In the genomic region with DNA sequence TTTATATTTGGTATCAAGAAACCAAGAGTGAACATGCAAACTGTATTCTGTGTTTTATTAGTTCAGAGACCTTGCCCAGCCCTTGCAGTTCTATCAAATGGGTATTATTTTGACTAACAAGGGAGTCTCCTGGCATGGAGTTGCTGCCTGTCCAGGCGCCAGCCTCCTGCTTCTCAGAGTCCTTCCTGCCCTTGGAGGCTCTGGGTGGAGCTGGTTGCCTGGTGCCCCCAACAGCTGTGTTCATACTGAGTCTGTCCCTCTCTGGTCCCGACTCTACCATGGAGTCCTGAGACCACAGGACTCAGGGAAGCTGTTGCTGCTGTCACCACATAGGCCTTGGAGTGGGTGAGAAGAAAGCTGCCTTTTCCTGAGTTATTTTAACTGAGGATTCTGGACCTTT, we compare ENCODE assay signal across 15 cellular contexts.
"Had no signal": no experiment of that assay in that cellular context is flagged by ENCODE, and none has a peak within 500 bp of the region (broad histone marks: within the 10 kb centered on the region; RNA-seq: fewer than 3 reads in every experiment).

No MANE protein-coding gene starts in this region.

- H3K4me3 Mint-ChIP-seq: activated CD4-positive, alpha-beta T cell treated with anti-CD3 and anti-CD28 coated beads, Interleukin-2, amount 10 ng/mL, durations not matched to agents 7 days and 5 days; activated naive CD8-positive, alpha-beta T cell treated with anti-CD3 and anti-CD28 coated beads for 36 hours; dendritic cell treated with granulocyte-macrophage colony-stimulating factor and Interleukin-4, amounts not matched to agents 40 ng/mL and 50 ng/mL, for 4 days; effector memory CD8-positive, alpha-beta T cell; immature natural killer cell; naive B cell; type B pancreatic cell had no signal

- H3K27ac Mint-ChIP-seq: activated CD4-positive, alpha-beta T cell treated with anti-CD3 and anti-CD28 coated beads, Interleukin-2, amount 10 ng/mL, durations not matched to agents 7 days and 5 days; activated naive CD8-positive, alpha-beta T cell treated with anti-CD3 and anti-CD28 coated beads for 36 hours; dendritic cell treated with granulocyte-macrophage colony-stimulating factor and Interleukin-4, amounts not matched to agents 40 ng/mL and 50 ng/mL, for 4 days; effector memory CD8-positive, alpha-beta T cell; immature natural killer cell; naive B cell; type B pancreatic cell had no signal

- H3K36me3 ChIP-seq: brain microvascular endothelial cell, lower lobe of right lung, pancreas had no signal

- H3K27me3 Mint-ChIP-seq: type B pancreatic cell had no signal

- H3K36me3 Mint-ChIP-seq: activated naive CD8-positive, alpha-beta T cell treated with anti-CD3 and anti-CD28 coated beads for 36 hours; immature natural killer cell; naive B cell had no signal

- H3K27me3 ChIP-seq: brain microvascular endothelial cell, pancreas had no signal

- H3K9me3 ChIP-seq: lower lobe of right lung, pancreas had no signal

- H3K4me3 ChIP-seq: lower lobe of right lung, pancreas had no signal

- DNase-seq: activated CD4-positive, alpha-beta T cell treated with anti-CD3 and anti-CD28 coated beads, Interleukin-2, amount 10 ng/mL, durations not matched to agents 7 days and 5 days; activated gamma-delta T cell treated with Interleukin-2 at 50 U/mL for 16 hours; activated naive CD8-positive, alpha-beta T cell treated with anti-CD3 and anti-CD28 coated beads for 36 hours; brain microvascular endothelial cell; cerebellar nuclear complex; effector memory CD8-positive, alpha-beta T cell; foreskin melanocyte; immature natural killer cell; left cardiac atrium; lower lobe of right lung; naive B cell; pancreas; stimulated activated CD4-positive, alpha-beta T cell treated with anti-CD3 and anti-CD28 coated beads, Interleukin-2, amount 100 ng/mL, for 24 hours had no signal

- H3K9me3 Mint-ChIP-seq: dendritic cell treated with granulocyte-macrophage colony-stimulating factor and Interleukin-4, amounts not matched to agents 40 ng/mL and 50 ng/mL, for 4 days; effector memory CD8-positive, alpha-beta T cell; immature natural killer cell; type B pancreatic cell had no signal

- H3K4me1 ChIP-seq: lower lobe of right lung had no signal

- H3K4me1 Mint-ChIP-seq: activated CD4-positive, alpha-beta T cell treated with anti-CD3 and anti-CD28 coated beads, Interleukin-2, amount 10 ng/mL, durations not matched to agents 7 days and 5 days; immature natural killer cell; naive B cell had no signal

- ATAC-seq: effector memory CD8-positive, alpha-beta T cell; left cardiac atrium; lower lobe of right lung; pancreas had no signal

- H3K27ac ChIP-seq: brain microvascular endothelial cell, lower lobe of right lung, pancreas had no signal
